In the genomic region with DNA sequence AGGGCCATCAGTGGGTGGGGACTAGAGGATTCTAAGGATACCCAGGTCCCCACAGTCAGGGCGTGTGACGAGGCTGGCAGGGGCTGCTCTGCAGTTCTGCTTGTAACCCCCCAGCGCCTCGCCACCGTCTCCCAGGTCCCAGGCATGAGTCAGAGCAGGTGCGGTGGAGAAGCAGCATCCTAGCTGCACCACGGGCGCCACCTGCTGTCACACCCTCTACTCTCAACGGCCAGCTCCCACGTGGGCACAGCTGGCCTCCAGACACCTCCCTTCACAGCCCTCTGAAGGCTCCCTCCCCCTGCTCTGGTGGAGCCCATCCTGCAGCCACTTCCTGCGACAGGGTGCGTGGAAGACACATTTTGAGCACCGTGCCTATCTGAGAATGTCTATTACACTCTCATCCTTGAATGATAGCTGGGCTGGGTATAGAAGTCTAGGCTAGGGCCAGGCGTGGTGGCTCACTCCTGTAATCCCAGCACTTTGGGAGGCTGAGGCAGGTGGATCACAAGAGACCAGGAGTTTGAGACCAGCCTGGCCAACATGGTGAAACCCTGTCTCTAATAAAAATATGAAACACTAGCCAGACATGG, we compare ENCODE assay signal across 17 cellular contexts. TPM values are rescaled to one million over a fixed set of nuclear protein-coding genes. Genes with fewer than 3 reads are reported as not detected.
A peak's percentile ranks its signal among the peaks of the same experiment; 100 is the strongest.
DNase-seq lines count a peak whose midpoint lies in the region; ATAC-seq, FAIRE-seq and TF ChIP-seq lines count a peak whose summit lies in the region.
"Had no signal": no experiment of that assay in that cellular context is flagged by ENCODE, and none has a peak within 500 bp of the region (broad histone marks: within the 10 kb centered on the region; RNA-seq: fewer than 3 reads in every experiment).

No MANE protein-coding gene starts in this region.

- ATAC-seq in K562, result no peak
- ATAC-seq in HG02571 (IDR thresholded peaks at IDR 0.05; ENCODE audit: unreplicated experiment), result no peak

- H2AK5ac ChIP-seq in neuronal stem cell (ENCODE audit: low read depth, low read length), result peak overlapping the region; percentile 78

- H2AFZ ChIP-seq in Loucy (ENCODE audit: low read length) (no peak overlapping the region), K562 (ENCODE audit: low read depth, low read length) (no peak overlapping the region), neuronal stem cell (ENCODE audit: low read length) (no peak overlapping the region)

- no peak for FAIRE-seq in K562 (lab: Jason Lieb, UNC)

- no peak overlapping the region for H4K8ac ChIP-seq in neuronal stem cell (ENCODE audit: low read depth, low read length)

- TF ChIP-seq CTCF in Loucy (conservative IDR thresholded peaks at IDR 0.05; ENCODE audit: low read length) (peak; percentile 70), K562 (IDR thresholded peaks at IDR 0.05 in 2 of 3, conservative IDR thresholded peaks at IDR 0.05 in 1 of 3; ENCODE audit: insufficient read depth in 2 of 3, low read depth in 1 of 3, low read length in 3 of 3) (peak; percentile 9 to 17 (median 15); a peak in 2 of 6 replicates)

- no peaks in the 10 kb centered on the region for H3F3A ChIP-seq in Loucy (ENCODE audit: low read depth)

- in situ Hi-C loops in K562 (cut with MboI), result no loop called here

- WGBS in K562 (ENCODE audit: insufficient coverage, low coverage, missing lambda C conversion rate), result 25% methylated on average over 13 of the region's 14 CpGs
- no CpG with 5 or more reads among the region's 14 CpGs for WGBS in neuronal stem cell (ENCODE audit: extremely low coverage in 2 of 2, insufficient read length in 2 of 2, insufficient replicate concordance in 1 of 2), 2 donors

- no peak for TF ChIP-seq POLR2A in K562 (conservative IDR thresholded peaks at IDR 0.05)

- POLR2A ChIA-PET in K562 (lab: Yijun Ruan, JAX), result no interaction called here

- H3K36me3 ChIP-seq in Loucy (ENCODE audit: insufficient read depth, low read length), result no peaks in the 10 kb centered on the region
- H3K36me3 ChIP-seq in K562 (ENCODE audit: control insufficient read depth, insufficient read depth, low read length), result no peaks in the 10 kb centered on the region
- H3K36me3 ChIP-seq in neuronal stem cell (replicated peaks in 1 of 2; ENCODE audit: control insufficient read depth in 2 of 2, insufficient read depth in 2 of 2, low read length in 2 of 2), result no peaks in the 10 kb centered on the region
- H3K36me3 ChIP-seq: HAP-1, sigmoid colon, tibial artery had no signal

- CTCF ChIA-PET in K562 (lab: Yijun Ruan, JAX; ENCODE audit: low intra/inter-chr PET ratio), result no interaction called here

- intact Hi-C loops in K562 (cut with micrococcal nuclease), result no loop called here

- H3K18ac ChIP-seq in neuronal stem cell (ENCODE audit: low read length), result peak overlapping the region; percentile 66

- no peak overlapping the region for H2BK12ac ChIP-seq in neuronal stem cell (ENCODE audit: low read length)

- TF ChIP-seq EP300 in K562 (IDR thresholded peaks at IDR 0.05; ENCODE audit: low read length), result no peak

- no peaks in the 10 kb centered on the region for H3K4me1 ChIP-seq in Loucy (ENCODE audit: insufficient read depth, low read length, poor library complexity, severe bottlenecking)
- peaks cover 0 to 28% of the 10 kb centered on the region in 2 experiments; a peak in 2 of 5 replicates for H3K4me1 ChIP-seq in K562 (replicated peaks in 1 of 2; ENCODE audit: control insufficient read depth in 2 of 2, insufficient read depth in 2 of 2, low read length in 2 of 2)
- H3K4me1 ChIP-seq in neuronal stem cell (ENCODE audit: control insufficient read depth in 2 of 2, insufficient read depth in 1 of 2, low read depth in 1 of 2, low read length in 2 of 2), result peaks cover 2 to 5% of the 10 kb centered on the region in 2 donors
- H3K4me1 ChIP-seq: HAP-1, sigmoid colon, tibial artery had no signal

- no peaks in the 10 kb centered on the region for H3K27me3 ChIP-seq in Loucy (ENCODE audit: insufficient read depth, low read length, poor library complexity, severe bottlenecking)
- H3K27me3 ChIP-seq in K562 (ENCODE audit: control insufficient read depth in 2 of 2, insufficient read depth in 2 of 2, low read length in 2 of 2), result no peaks in the 10 kb centered on the region
- peaks cover 0 to 5% (median 0%) of the 10 kb centered on the region in 3 experiments for H3K27me3 ChIP-seq in neuronal stem cell (ENCODE audit: control insufficient read depth in 3 of 3, insufficient read depth in 3 of 3, low read depth in 1 of 3, low read length in 3 of 3)

- peak in 1 of 2 experiments; percentile 25; a peak in 2 of 4 replicates for TF ChIP-seq RAD21 in K562 (CRISPR knock-in tag; conservative IDR thresholded peaks at IDR 0.05 in 1 of 2, IDR thresholded peaks at IDR 0.05 in 1 of 2)

- no peaks in the 10 kb centered on the region for H3K9me2 ChIP-seq in Loucy (replicated peaks; ENCODE audit: low read depth, low read length)

- no peak overlapping the region for H3K14ac ChIP-seq in neuronal stem cell (ENCODE audit: low read length)

- no peak overlapping the region for H2BK15ac ChIP-seq in neuronal stem cell (ENCODE audit: low read length)

- H3K4me2 ChIP-seq in Loucy (ENCODE audit: low read depth, low read length, poor library complexity, severe bottlenecking) (no peak overlapping the region), K562 (ENCODE audit: insufficient read depth, low read length) (no peak overlapping the region), neuronal stem cell (ENCODE audit: insufficient read depth, low read length, poor library complexity, severe bottlenecking) (no peak overlapping the region)

- H3K9me3 ChIP-seq in Loucy (ENCODE audit: insufficient read depth, low read depth, low read length) (no peaks in the 10 kb centered on the region), K562 (replicated peaks; ENCODE audit: control insufficient read depth, insufficient read depth, low read depth, low read length) (no peaks in the 10 kb centered on the region; the same call in none of the 2 replicates), neuronal stem cell (replicated peaks in 1 of 2; ENCODE audit: control insufficient read depth in 2 of 2, insufficient read depth in 1 of 2, low read depth in 1 of 2, low read length in 2 of 2) (peaks cover 6 to 11% of the 10 kb centered on the region in 2 donors)

- no TSS peak for BruUV-seq in K562 (replicated peaks; lab: Mats Ljungman, UMichigan)

- no peak overlapping the region for H3K4ac ChIP-seq in neuronal stem cell (ENCODE audit: low read length)

- DNase-seq in NCI-H524 (lab: John Stamatoyannopoulos, UW) (peak; percentile 37 to 60), NCI-H524 treated with DMSO at 0.1 percent for 48 hours (lab: John Stamatoyannopoulos, UW) (no peak), K562 (ENCODE audit: extremely low read depth in 1 of 4, low spot score in 3 of 4) (no peak), neuronal stem cell (ENCODE audit: low spot score) (no peak), kidney tubule cell (ENCODE audit: low spot score) (no peak), DMS 273 (lab: John Stamatoyannopoulos, UW; ENCODE audit: unreplicated experiment) (no peak)
- DNase-seq: activated CD4-positive, alpha-beta T cell treated with anti-CD3 and anti-CD28 coated beads, Interleukin-2, amount 10 ng/mL, durations not matched to agents 24 days and 14 days; activated gamma-delta T cell treated with Interleukin-2 at 50 U/mL for 16 hours; caudate nucleus; erythroblast; IMR-90; NCI-H226; sigmoid colon; tibial artery had no signal

- H3K79me1 ChIP-seq in neuronal stem cell (ENCODE audit: low read depth, low read length), result no peaks in the 10 kb centered on the region

- no peaks in the 10 kb centered on the region for H3K9me1 ChIP-seq in K562 (ENCODE audit: control insufficient read depth, insufficient read depth, low read length)

- H3K9ac ChIP-seq in Loucy (ENCODE audit: low read depth, low read length, poor library complexity, severe bottlenecking) (no peak overlapping the region), K562 (ENCODE audit: insufficient read depth in 1 of 2, low read depth in 2 of 2, low read length in 2 of 2) (no peak overlapping the region), neuronal stem cell (ENCODE audit: low read depth, low read length, poor library complexity) (no peak overlapping the region)

- H4K91ac ChIP-seq in neuronal stem cell (ENCODE audit: low read depth, low read length, poor library complexity), result no peak overlapping the region

- H2BK5ac ChIP-seq in neuronal stem cell (ENCODE audit: low read length), result peak overlapping the region; percentile 70

- no peak overlapping the region for H2BK120ac ChIP-seq in neuronal stem cell (ENCODE audit: low read depth, low read length)

- H3K4me3 ChIP-seq in Loucy (ENCODE audit: low read length, poor library complexity, severe bottlenecking) (no peak overlapping the region), K562 (no peak overlapping the region), neuronal stem cell (ENCODE audit: low read length in 2 of 2) (no peak overlapping the region)
- H3K4me3 ChIP-seq: HAP-1, sigmoid colon, tibial artery had no signal

- H3K79me2 ChIP-seq in Loucy (ENCODE audit: insufficient read depth, low read length) (no peaks in the 10 kb centered on the region), K562 (ENCODE audit: control insufficient read depth, insufficient read depth, low read length) (no peaks in the 10 kb centered on the region)

- H4K20me1 ChIP-seq in Loucy (ENCODE audit: insufficient read depth, low read length, poor library complexity, severe bottlenecking), result no peaks in the 10 kb centered on the region
- no peaks in the 10 kb centered on the region for H4K20me1 ChIP-seq in K562 (replicated peaks; ENCODE audit: control insufficient read depth, insufficient read depth, low read length)

- peak overlapping the region; percentile 68 for H3K23ac ChIP-seq in neuronal stem cell (ENCODE audit: low read depth, low read length, poor library complexity)

- H3K27ac ChIP-seq in K562 (ENCODE audit: extremely low read depth, low read depth, low read length) (no peak overlapping the region), neuronal stem cell (replicated peaks; ENCODE audit: low read length) (no peak overlapping the region)
- H3K27ac ChIP-seq: sigmoid colon, tibial artery had no signal

RNA-seq across cellular contexts. Expression of gene NUDT14, which starts 6.9 kb away (rescaled TPM):
- 7.5 and 26.6 TPM in 2 replicates for total RNA-seq in K562 (2011; cell fraction: chromatin; rRNA removed; ENCODE audit: low replicate concordance)
- total RNA-seq in K562 (2011; cell fraction: nucleolus; rRNA removed), result 23.2 and 26.8 TPM in 2 replicates
- total RNA-seq in K562 (2011; cell fraction: nucleoplasm; rRNA removed), result 10.1 and 13.7 TPM in 2 replicates
- total RNA-seq in K562 (2014; rRNA removed) (12.3 and 13.2 TPM in 2 replicates), K562 (2014; rRNA removed; fragmentation: Illumina TruSeq; extraction: Trizol) (1.7 and 2.1 TPM in 2 replicates), K562 (2015; rRNA removed; fragmentation: Illumina TruSeq; extraction: Trizol) (11.7 and 11.9 TPM in 2 replicates), K562 (2021) (15.7 and 16.3 TPM in 2 replicates)
- polyA plus RNA-seq in K562 (2011; rRNA removed) (8.3 and 10.6 TPM in 2 replicates), K562 (2014; fragmentation: Illumina TruSeq; extraction: Trizol) (3.1 and 6.4 TPM in 2 replicates), K562 (2014; fragmentation: Nextera tagmentation; extraction: Ambion mirVana) (under 1 TPM; 0.14 to 0.85 TPM), K562 (2014; rRNA removed) (8.2 and 14.5 TPM in 2 replicates)
- polyA plus RNA-seq in K562 (2011; cell fraction: cytosol; rRNA removed), result 10.6 and 23.4 TPM in 2 replicates
- polyA plus RNA-seq in K562 (2011; cell fraction: nucleus; rRNA removed), result 16.5 and 26.6 TPM in 2 replicates
- polyA plus RNA-seq in K562 (2012), result 20.4 and 28.6 TPM in 2 replicates
- 1.1 and 2.3 TPM in 2 replicates for polyA minus RNA-seq in K562 (2011; rRNA and poly(A)+ RNA removed)
- 3.7 and 9.5 TPM in 2 replicates for polyA minus RNA-seq in K562 (2011; cell fraction: cytosol; rRNA and poly(A)+ RNA removed)
- polyA minus RNA-seq in K562 (2011; cell fraction: nucleus; rRNA and poly(A)+ RNA removed), result 2.7 and 3.6 TPM in 2 replicates
- 21.6 TPM for polyA plus RNA-seq in neuronal stem cell (2013, experiment 1 of 2)
- 21.9 TPM for polyA plus RNA-seq in neuronal stem cell (2013, experiment 2 of 2)

RNA-seq across cellular contexts. Expression of gene JAG2, which starts 19.5 kb away (rescaled TPM):
- total RNA-seq in K562 (2011; cell fraction: chromatin; rRNA removed; ENCODE audit: low replicate concordance), result 61.3 and 185 TPM in 2 replicates
- total RNA-seq in K562 (2011; cell fraction: nucleolus; rRNA removed), result 142 and 150 TPM in 2 replicates
- 67.6 and 76.6 TPM in 2 replicates for total RNA-seq in K562 (2011; cell fraction: nucleoplasm; rRNA removed)
- total RNA-seq in K562 (2014; rRNA removed), result 20.1 and 22.8 TPM in 2 replicates
- total RNA-seq in K562 (2014; rRNA removed; fragmentation: Illumina TruSeq; extraction: Trizol), result 2.4 and 3.3 TPM in 2 replicates
- 10.5 and 10.7 TPM in 2 replicates for total RNA-seq in K562 (2015; rRNA removed; fragmentation: Illumina TruSeq; extraction: Trizol)
- total RNA-seq in K562 (2021), result 43.4 and 48.4 TPM in 2 replicates
- 8.6 and 12.1 TPM in 2 replicates for polyA plus RNA-seq in K562 (2011; rRNA removed)
- 10.2 and 16.7 TPM in 2 replicates for polyA plus RNA-seq in K562 (2011; cell fraction: cytosol; rRNA removed)
- 134 and 193 TPM in 2 replicates for polyA plus RNA-seq in K562 (2011; cell fraction: nucleus; rRNA removed)
- 20.4 and 32.1 TPM in 2 replicates for polyA plus RNA-seq in K562 (2012)
- 6.6 and 16.7 TPM in 2 replicates for polyA plus RNA-seq in K562 (2014; fragmentation: Illumina TruSeq; extraction: Trizol)
- under 1 TPM; 0.25 to 0.50 TPM for polyA plus RNA-seq in K562 (2014; fragmentation: Nextera tagmentation; extraction: Ambion mirVana)
- polyA plus RNA-seq in K562 (2014; rRNA removed), result 24.5 and 38.0 TPM in 2 replicates
- 8.1 and 12.6 TPM in 2 replicates for polyA minus RNA-seq in K562 (2011; rRNA and poly(A)+ RNA removed)
- polyA minus RNA-seq in K562 (2011; cell fraction: cytosol; rRNA and poly(A)+ RNA removed), result 17.8 and 19.8 TPM in 2 replicates
- polyA minus RNA-seq in K562 (2011; cell fraction: nucleus; rRNA and poly(A)+ RNA removed), result 39.4 and 47.9 TPM in 2 replicates
- 5.2 TPM for polyA plus RNA-seq in neuronal stem cell (2013, experiment 1 of 2)
- 4.9 TPM for polyA plus RNA-seq in neuronal stem cell (2013, experiment 2 of 2)

Comparison
In these comparisons a context has a peak if more than half of its experiments do, and no peak if none do; other contexts are left out.
1. DNase-seq: peak in NCI-H524 (2 of 2); none in NCI-H524 treated with DMSO at 0.1 percent for 48 hours (single experiment), K562 (0 of 4), neuronal stem cell (single experiment), kidney tubule cell (single experiment) and DMS 273 (single experiment).